21 cellular contexts compared by ENCODE assay signal in genomic region chr2:167013227-167013626, GRCh38.
A peak's percentile ranks its signal among the peaks of the same experiment; 100 is the strongest.
DNase-seq lines count a peak whose midpoint lies in the region; ATAC-seq and TF ChIP-seq lines count a peak whose summit lies in the region.
"Had no signal": no experiment of that assay in that cellular context is flagged by ENCODE, and none has a peak within 500 bp of the region (broad histone marks: within the 10 kb centered on the region; RNA-seq: fewer than 3 reads in every experiment).

No MANE protein-coding gene starts in this region.

- peak; percentile 28 for DNase-seq in HT1080 (ENCODE audit: low read depth)
- peak; percentile 48 for DNase-seq in astrocyte of the spinal cord (ENCODE audit: low read depth, low spot score)
- DNase-seq in iris pigment epithelial cell (ENCODE audit: low read depth), result peak; percentile 58
- DNase-seq in Caco-2, result no peak
- DNase-seq in NCI-H510A treated with DMSO at 0.1 percent for 48 hours (lab: John Stamatoyannopoulos, UW), result no peak
- DNase-seq in foreskin keratinocyte, result no peak
- DNase-seq: CD8-positive, alpha-beta memory T cell; GM23248; H7; KBM-7; MV-4-11; NCI-H1105; NCI-H2029; NCI-H446; NCI-H526; OCI-M1; SK-N-SH; SW 1271 had no signal

- H3K9me3 Mint-ChIP-seq in Caco-2 (ENCODE audit: unreplicated experiment), result no peaks in the 10 kb centered on the region

- H3K27ac Mint-ChIP-seq in Caco-2 (ENCODE audit: unreplicated experiment), result no peak overlapping the region
- H3K27ac Mint-ChIP-seq: B cell; CD8-positive, alpha-beta memory T cell had no signal

- intact Hi-C loops in Caco-2 (cut with micrococcal nuclease; ENCODE audit: unreplicated experiment), result no loop called here

- H3K27me3 ChIP-seq in Caco-2 (replicated peaks; ENCODE audit: control insufficient read depth, insufficient read depth, low read length), result no peaks in the 10 kb centered on the region
- no peaks in the 10 kb centered on the region for H3K27me3 ChIP-seq in foreskin keratinocyte

- H3K9me3 ChIP-seq in Caco-2, result peaks cover 3% of the 10 kb centered on the region; the same call in 1 of the 2 replicates
- H3K9me3 ChIP-seq: SK-N-SH had no signal

- POLR2A ChIA-PET in Caco-2 (lab: Charles Lee), result no interaction called here

- no peak for TF ChIP-seq CTCF in astrocyte of the spinal cord (IDR thresholded peaks at IDR 0.05; ENCODE audit: low read depth, low read length)
- no peak for TF ChIP-seq CTCF in Caco-2 (IDR thresholded peaks at IDR 0.05; ENCODE audit: insufficient read depth in 1 of 2, low read depth in 1 of 2, low read length in 1 of 2, severe bottlenecking in 1 of 2, unreplicated experiment in 1 of 2)
- no peak for TF ChIP-seq CTCF in foreskin keratinocyte (conservative IDR thresholded peaks at IDR 0.05)

- in situ Hi-C loops in astrocyte of the spinal cord (cut with HindIII; ENCODE audit: low sequenced_read_pairs), result no loop called here

- H3K36me3 Mint-ChIP-seq in Caco-2 (ENCODE audit: insufficient read depth, unreplicated experiment), result no peaks in the 10 kb centered on the region
- H3K36me3 Mint-ChIP-seq: CD8-positive, alpha-beta memory T cell had no signal

- no peak overlapping the region for H3K27ac ChIP-seq in foreskin keratinocyte
- H3K27ac ChIP-seq: C4-2B, GM23248 had no signal

- no peak overlapping the region for H3K4me3 Mint-ChIP-seq in Caco-2 (ENCODE audit: unreplicated experiment)
- H3K4me3 Mint-ChIP-seq: B cell; CD8-positive, alpha-beta memory T cell had no signal

- CTCF ChIA-PET in Caco-2 (lab: Charles Lee), result no interaction called here

- H3K4me3 ChIP-seq in astrocyte of the spinal cord (ENCODE audit: low read depth, low read length) (no peak overlapping the region), Caco-2 (ENCODE audit: low read depth, low read length) (no peak overlapping the region)
- H3K4me3 ChIP-seq: GM23248 had no signal

- no TSS peak for BruUV-seq in Caco-2 (replicated peaks; lab: Mats Ljungman, UMichigan)

- no peak for ATAC-seq in HG03342 (IDR thresholded peaks at IDR 0.05; ENCODE audit: unreplicated experiment)
- ATAC-seq in foreskin keratinocyte, result no peak

- H3K36me3 ChIP-seq in Caco-2 (ENCODE audit: control insufficient read depth, insufficient read depth, low read length), result no peaks in the 10 kb centered on the region

- H3K4me1 ChIP-seq in Caco-2 (no peaks in the 10 kb centered on the region), foreskin keratinocyte (no peaks in the 10 kb centered on the region)

- H3K4me1 Mint-ChIP-seq in Caco-2 (ENCODE audit: low read depth, unreplicated experiment), result no peaks in the 10 kb centered on the region
- H3K4me1 Mint-ChIP-seq: B cell; CD8-positive, alpha-beta memory T cell had no signal

- no peaks in the 10 kb centered on the region for H3K27me3 Mint-ChIP-seq in Caco-2 (ENCODE audit: insufficient read depth, unreplicated experiment)
- H3K27me3 Mint-ChIP-seq: B cell; CD8-positive, alpha-beta memory T cell had no signal

Comparison
In these comparisons a context has a peak if more than half of its experiments do, and no peak if none do; other contexts are left out.
1. DNase-seq: peak in HT1080 (single experiment), astrocyte of the spinal cord (single experiment) and iris pigment epithelial cell (single experiment); none in Caco-2 (0 of 2), NCI-H510A treated with DMSO at 0.1 percent for 48 hours (single experiment) and foreskin keratinocyte (0 of 2).